17 cellular contexts compared by ENCODE assay signal in the genomic region with DNA sequence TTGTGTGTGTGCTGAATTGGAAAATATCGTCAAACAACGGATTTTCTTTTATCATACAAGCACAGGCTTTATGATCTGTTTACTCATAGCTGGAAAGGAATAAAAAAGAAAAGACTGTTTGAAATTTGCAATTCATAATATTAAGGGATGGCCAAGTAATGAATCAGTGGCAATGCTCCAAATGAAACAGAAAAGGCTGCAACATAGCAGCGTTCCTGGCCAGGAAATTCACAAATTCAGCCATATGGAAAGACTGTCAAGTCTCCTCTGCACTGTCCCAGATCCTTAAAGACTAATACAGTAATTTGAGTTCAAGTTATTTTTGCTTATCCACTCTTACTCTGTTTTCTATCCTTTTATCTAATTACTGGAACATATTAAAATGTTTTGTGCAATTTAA.
DNase-seq lines count a peak whose midpoint lies in the region; ATAC-seq and TF ChIP-seq lines count a peak whose summit lies in the region.
"Had no signal": no experiment of that assay in that cellular context is flagged by ENCODE, and none has a peak within 500 bp of the region (broad histone marks: within the 10 kb centered on the region; RNA-seq: fewer than 3 reads in every experiment).

No MANE protein-coding gene starts in this region.

- H3K4me3 ChIP-seq in BJ (ENCODE audit: low read depth, low read length): no peak overlapping the region
- H3K4me3 ChIP-seq: heart left ventricle had no signal

- H3K9me3 Mint-ChIP-seq in naive thymus-derived CD8-positive, alpha-beta T cell: no peaks in the 10 kb centered on the region
- H3K9me3 Mint-ChIP-seq: activated T-helper 17 cell treated with anti-CD3 and anti-CD28 coated beads, Interleukin-2, amount 50 U/mL, for 72 hours; CD8-positive, alpha-beta T cell had no signal

- H3K27ac Mint-ChIP-seq in naive thymus-derived CD8-positive, alpha-beta T cell: no peak overlapping the region
- H3K27ac Mint-ChIP-seq: activated T-helper 17 cell treated with anti-CD3 and anti-CD28 coated beads, Interleukin-2, amount 50 U/mL, for 72 hours; CD8-positive, alpha-beta T cell had no signal

- POLR2A ChIA-PET in BJ (lab: Charles Lee): no interaction called here
- POLR2A ChIA-PET in naive thymus-derived CD8-positive, alpha-beta T cell (lab: Charles Lee): no interaction called here

- H3K4me3 Mint-ChIP-seq in naive thymus-derived CD8-positive, alpha-beta T cell: no peak overlapping the region
- H3K4me3 Mint-ChIP-seq: activated T-helper 17 cell treated with anti-CD3 and anti-CD28 coated beads, Interleukin-2, amount 50 U/mL, for 72 hours; CD8-positive, alpha-beta T cell had no signal

- peak; percentile 27 for DNase-seq in BJ (ENCODE audit: low read depth)
- DNase-seq in NCI-H526 (lab: John Stamatoyannopoulos, UW): peak; percentile 68 to 73
- peak; percentile 61 for DNase-seq in cerebellum (ENCODE audit: low spot score)
- DNase-seq in iris pigment epithelial cell (ENCODE audit: low read depth): peak; percentile 78
- DNase-seq in naive thymus-derived CD8-positive, alpha-beta T cell: no peak
- no peak for DNase-seq in GDM1 (lab: John Stamatoyannopoulos, UW)
- no peak for DNase-seq in Right ventricle myocardium superior
- DNase-seq: activated CD4-positive, alpha-beta T cell treated with anti-CD3 and anti-CD28 coated beads for 1 hour; CD8-positive, alpha-beta T cell; heart left ventricle; NCI-H2029; NCI-H524; OCI-M1; stimulated activated naive CD4-positive, alpha-beta T cell; T-helper 9 cell had no signal

- peaks cover 0 to 9% (median 1%) of the 10 kb centered on the region in 5 donors for H3K27me3 Mint-ChIP-seq in naive thymus-derived CD8-positive, alpha-beta T cell
- H3K27me3 Mint-ChIP-seq: activated T-helper 17 cell treated with anti-CD3 and anti-CD28 coated beads, Interleukin-2, amount 50 U/mL, for 72 hours had no signal

- CTCF ChIA-PET in BJ (lab: Yijun Ruan, JAX): interaction anchor here (0.6 to 1.2 kb wide), 2 partner anchors 16 to 77 kb away, joined by 3 read pairs; no protein-coding TSS in a partner anchor

- H3K36me3 Mint-ChIP-seq in naive thymus-derived CD8-positive, alpha-beta T cell: no peaks in the 10 kb centered on the region
- H3K36me3 Mint-ChIP-seq: CD8-positive, alpha-beta T cell had no signal

- intact Hi-C loops in Right ventricle myocardium superior (cut with DNase I): no loop called here

- no peak for ATAC-seq in naive thymus-derived CD8-positive, alpha-beta T cell
- no peak for ATAC-seq in GM19452 (IDR thresholded peaks at IDR 0.05; ENCODE audit: unreplicated experiment)
- no peak for ATAC-seq in Right ventricle myocardium superior (ENCODE audit: poor library complexity)
- ATAC-seq: activated T-helper 17 cell treated with anti-CD3 and anti-CD28 coated beads, Interleukin-2, amount 50 U/mL, for 72 hours; CD8-positive, alpha-beta T cell; heart left ventricle had no signal

- TF ChIP-seq CTCF in BJ (IDR thresholded peaks at IDR 0.05; ENCODE audit: insufficient read depth, low read depth, low read length): no peak

- no peaks in the 10 kb centered on the region for H3K4me1 Mint-ChIP-seq in naive thymus-derived CD8-positive, alpha-beta T cell
- H3K4me1 Mint-ChIP-seq: activated T-helper 17 cell treated with anti-CD3 and anti-CD28 coated beads, Interleukin-2, amount 50 U/mL, for 72 hours had no signal

- no peaks in the 10 kb centered on the region for H3K36me3 ChIP-seq in BJ (ENCODE audit: control insufficient read depth, insufficient read depth, low read length)
- H3K36me3 ChIP-seq: heart left ventricle had no signal

- no peaks in the 10 kb centered on the region for H3K27me3 ChIP-seq in BJ (ENCODE audit: control insufficient read depth, insufficient read depth, low read length)
- H3K27me3 ChIP-seq: heart left ventricle had no signal

Comparison
In these comparisons a context has a peak if more than half of its experiments do, and no peak if none do; other contexts are left out.
1. DNase-seq: peak in BJ (single experiment), NCI-H526 (2 of 2), cerebellum (single experiment) and iris pigment epithelial cell (single experiment); none in naive thymus-derived CD8-positive, alpha-beta T cell (0 of 10), GDM1 (single experiment) and Right ventricle myocardium superior (single experiment).